19 cellular contexts compared by ENCODE assay signal in genomic region chr5:150434502-150434901, GRCh38. TPM values are rescaled to one million over a fixed set of nuclear protein-coding genes. Genes with fewer than 3 reads are reported as not detected.
A peak's percentile ranks its signal among the peaks of the same experiment; 100 is the strongest.
DNase-seq lines count a peak whose midpoint lies in the region; ATAC-seq and TF ChIP-seq lines count a peak whose summit lies in the region.
"Had no signal": no experiment of that assay in that cellular context is flagged by ENCODE, and none has a peak within 500 bp of the region (broad histone marks: within the 10 kb centered on the region; RNA-seq: fewer than 3 reads in every experiment).

No MANE protein-coding gene starts in this region.

- DNase-seq in SK-N-SH (no peak), astrocyte of the hippocampus (ENCODE audit: low read depth, low spot score) (peak; percentile 86), hepatocyte (ENCODE audit: low spot score) (peak; percentile 70), sigmoid colon (no peak), NCI-H187 (lab: John Stamatoyannopoulos, UW) (no peak), occipital lobe (lab: John Stamatoyannopoulos, UW) (no peak)
- DNase-seq in stimulated activated naive CD8-positive, alpha-beta T cell treated with anti-CD3 and anti-CD28 coated beads, Interleukin-15, amount 100 ng/mL, for 72 hours, result no peak
- DNase-seq: activated CD8-positive, alpha-beta memory T cell treated with anti-CD3 and anti-CD28 coated beads, Interleukin-2, amount 50 U/mL, for 48 hours; activated naive CD8-positive, alpha-beta T cell treated with anti-CD3 and anti-CD28 coated beads, Interleukin-2, amount 10 ng/mL, durations not matched to agents 7 days and 5 days; DMS53; glutamatergic neuron; left ventricle myocardium superior; NCI-H146; spleen had no signal

- H4K20me1 ChIP-seq in SK-N-SH (ENCODE audit: insufficient read depth) (no peaks in the 10 kb centered on the region), hepatocyte (ENCODE audit: insufficient read depth, poor library complexity, severe bottlenecking) (no peaks in the 10 kb centered on the region)

- H3K9me3 ChIP-seq in SK-N-SH (no peaks in the 10 kb centered on the region), hepatocyte (ENCODE audit: low read depth) (no peaks in the 10 kb centered on the region), sigmoid colon (no peaks in the 10 kb centered on the region)
- H3K9me3 ChIP-seq: A549, spleen, thyroid gland had no signal

- no peak overlapping the region for H3K4me2 ChIP-seq in SK-N-SH
- H3K4me2 ChIP-seq in hepatocyte, result no peak overlapping the region
- H3K4me2 ChIP-seq: A549 had no signal

- no peak for TF ChIP-seq RAD21 in SK-N-SH (IDR thresholded peaks at IDR 0.05; ENCODE audit: low read length)

- H3K4me3 ChIP-seq in SK-N-SH (ENCODE audit: low read depth in 2 of 2, low read length in 1 of 2) (no peak overlapping the region), hepatocyte (no peak overlapping the region), sigmoid colon (no peak overlapping the region)
- H3K4me3 ChIP-seq: A549, spleen, thyroid gland had no signal

- H3K4me1 Mint-ChIP-seq in stimulated activated naive CD8-positive, alpha-beta T cell treated with anti-CD3 and anti-CD28 coated beads, Interleukin-15, amount 100 ng/mL, for 72 hours, result peaks cover 15% of the 10 kb centered on the region

- TF ChIP-seq EP300 in SK-N-SH (IDR thresholded peaks at IDR 0.05; ENCODE audit: borderline replicate concordance in 1 of 2, low read depth in 1 of 2, low read length in 1 of 2), result no peak
- no peak for TF ChIP-seq EP300 in sigmoid colon (IDR thresholded peaks at IDR 0.05)

- H2AFZ ChIP-seq in SK-N-SH (ENCODE audit: low read depth), result no peak overlapping the region
- no peak overlapping the region for H2AFZ ChIP-seq in hepatocyte

- TF ChIP-seq CTCF in SK-N-SH (IDR thresholded peaks at IDR 0.05) (no peak), hepatocyte (IDR thresholded peaks at IDR 0.05; ENCODE audit: poor library complexity) (no peak), sigmoid colon (IDR thresholded peaks at IDR 0.05) (no peak)

- H3K9ac ChIP-seq in SK-N-SH, result no peak overlapping the region

- WGBS in SK-N-SH (ENCODE audit: low lambda C conversion rate), result 58% methylated on average over 5 of the region's 5 CpGs
- 37% methylated on average over 5 of the region's 5 CpGs for WGBS in hepatocyte (ENCODE audit: low lambda C conversion rate, missing lambda C conversion rate)
- 77 to 79% methylated on average over 5 of the region's 5 CpGs for WGBS in sigmoid colon, 2 donors

- no peaks in the 10 kb centered on the region for H3K27me3 Mint-ChIP-seq in stimulated activated naive CD8-positive, alpha-beta T cell treated with anti-CD3 and anti-CD28 coated beads, Interleukin-15, amount 100 ng/mL, for 72 hours

- H3K27me3 ChIP-seq in SK-N-SH (ENCODE audit: insufficient read depth) (no peaks in the 10 kb centered on the region), hepatocyte (no peaks in the 10 kb centered on the region), sigmoid colon (no peaks in the 10 kb centered on the region)
- H3K27me3 ChIP-seq: spleen, thyroid gland had no signal

- no peak overlapping the region for H3K27ac Mint-ChIP-seq in stimulated activated naive CD8-positive, alpha-beta T cell treated with anti-CD3 and anti-CD28 coated beads, Interleukin-15, amount 100 ng/mL, for 72 hours
- H3K27ac Mint-ChIP-seq: activated naive CD8-positive, alpha-beta T cell treated with anti-CD3 and anti-CD28 coated beads, Interleukin-2, amount 10 ng/mL, durations not matched to agents 7 days and 5 days; dendritic cell treated with granulocyte-macrophage colony-stimulating factor and Interleukin-4, amounts not matched to agents 40 ng/mL and 50 ng/mL, for 4 days had no signal

- POLR2A ChIA-PET in SK-N-SH (lab: Yijun Ruan, JAX), result no interaction called here

- H3K27ac ChIP-seq in SK-N-SH (ENCODE audit: low read depth in 2 of 2, low read length in 1 of 2), result no peak overlapping the region
- H3K27ac ChIP-seq in hepatocyte, result peak overlapping the region; percentile 68
- no peak overlapping the region for H3K27ac ChIP-seq in sigmoid colon
- H3K27ac ChIP-seq: A549, thyroid gland, VCaP had no signal

- no peaks in the 10 kb centered on the region for H3K9me3 Mint-ChIP-seq in stimulated activated naive CD8-positive, alpha-beta T cell treated with anti-CD3 and anti-CD28 coated beads, Interleukin-15, amount 100 ng/mL, for 72 hours
- H3K9me3 Mint-ChIP-seq: activated naive CD8-positive, alpha-beta T cell treated with anti-CD3 and anti-CD28 coated beads, Interleukin-2, amount 10 ng/mL, durations not matched to agents 7 days and 5 days had no signal

- intact Hi-C loops in sigmoid colon (cut with DNase I), result loop anchor here (10.0 kb wide), 1 partner anchor 220 kb away; no protein-coding TSS in a partner anchor

- CTCF ChIA-PET in SK-N-SH (lab: Yijun Ruan, JAX), result interaction anchor here (1.1 to 2.1 kb wide), 7 partner anchors 9 to 59 kb away, joined by 3 to 11 read pairs (median 3); no protein-coding TSS in a partner anchor

- ATAC-seq in SK-N-SH treated with all-trans-retinoic acid at 6 μM for 48 hours, result peak; percentile 30
- no peak for ATAC-seq in stimulated activated naive CD8-positive, alpha-beta T cell treated with anti-CD3 and anti-CD28 coated beads, Interleukin-15, amount 100 ng/mL, for 72 hours
- ATAC-seq: A549, left ventricle myocardium superior had no signal

- H3K36me3 ChIP-seq in SK-N-SH (replicated peaks in 1 of 2; ENCODE audit: control insufficient read depth in 1 of 2, insufficient read depth in 2 of 2, low read length in 1 of 2) (no peaks in the 10 kb centered on the region), hepatocyte (replicated peaks; ENCODE audit: insufficient read depth, low read depth) (no peaks in the 10 kb centered on the region), sigmoid colon (no peaks in the 10 kb centered on the region)
- H3K36me3 ChIP-seq: spleen, thyroid gland had no signal

- H3F3A ChIP-seq in SK-N-SH (replicated peaks; ENCODE audit: insufficient read depth), result peaks cover 8% of the 10 kb centered on the region

- no peaks in the 10 kb centered on the region for H3K9me2 ChIP-seq in SK-N-SH
- H3K9me2 ChIP-seq in hepatocyte (replicated peaks; ENCODE audit: insufficient read depth), result no peaks in the 10 kb centered on the region

- no peak for TF ChIP-seq POLR2A in sigmoid colon (IDR thresholded peaks at IDR 0.05)

- H3K4me1 ChIP-seq in SK-N-SH (ENCODE audit: control insufficient read depth in 1 of 2, insufficient read depth in 2 of 2, low read depth in 1 of 2, low read length in 1 of 2) (no peaks in the 10 kb centered on the region; a peak in 1 of 4 replicates), hepatocyte (ENCODE audit: insufficient read depth) (no peaks in the 10 kb centered on the region), sigmoid colon (peaks cover 0 to 7% (median 0%) of the 10 kb centered on the region in 4 donors)
- H3K4me1 ChIP-seq: A549, thyroid gland had no signal

- no peaks in the 10 kb centered on the region for H3K79me2 ChIP-seq in SK-N-SH (ENCODE audit: insufficient read depth)
- no peaks in the 10 kb centered on the region for H3K79me2 ChIP-seq in hepatocyte

- H3K4me3 Mint-ChIP-seq in stimulated activated naive CD8-positive, alpha-beta T cell treated with anti-CD3 and anti-CD28 coated beads, Interleukin-15, amount 100 ng/mL, for 72 hours, result no peak overlapping the region
- H3K4me3 Mint-ChIP-seq: activated naive CD8-positive, alpha-beta T cell treated with anti-CD3 and anti-CD28 coated beads, Interleukin-2, amount 10 ng/mL, durations not matched to agents 7 days and 5 days; dendritic cell treated with granulocyte-macrophage colony-stimulating factor and Interleukin-4, amounts not matched to agents 40 ng/mL and 50 ng/mL, for 4 days had no signal

TF ChIP-seq in SK-N-SH treated with all-trans-retinoic acid at 6 μM for 48 hours, 23 proteins besides CTCF, POLR2A, EP300 and RAD21 (continues in another document):
- TF ChIP-seq ZNF8 (CRISPR knock-in tag; IDR thresholded peaks at IDR 0.05) (no peak), SNAI2 (CRISPR knock-in tag; IDR thresholded peaks at IDR 0.05) (0 out of 2 replicates have a peak, but pooled peaks have one; percentile 17)

TF ChIP-seq in SK-N-SH, 30 proteins besides CTCF, POLR2A, EP300 and RAD21:
- TF ChIP-seq GATA2 (CRISPR knock-in tag; IDR thresholded peaks at IDR 0.05), result no peak

RNA-seq across cellular contexts. Expression of gene RPS14, which starts 15.0 kb away (rescaled TPM):
- polyA plus RNA-seq in SK-N-SH (2012; rRNA removed) (10,227 and 11,441 TPM in 2 replicates), hepatocyte (1,067 and 1,087 TPM in 2 replicates), sigmoid colon (1,000 to 10,000 TPM; 3,769 to 7,878 (median 4,593) TPM)
- 12,920 and 13,251 TPM in 2 replicates for polyA plus RNA-seq in SK-N-SH (2012; cell fraction: cytosol; rRNA removed)
- 1,878 and 2,730 TPM in 2 replicates for polyA plus RNA-seq in SK-N-SH (2012; cell fraction: nucleus; rRNA removed)
- total RNA-seq in hepatocyte (2,319 and 2,589 TPM in 2 replicates), sigmoid colon (1,000 to 10,000 TPM; 3,111 to 5,491 (median 5,342) TPM), occipital lobe (2,126 TPM)

RNA-seq across cellular contexts. Expression of gene CD74, which starts 21.8 kb away (rescaled TPM):
- polyA plus RNA-seq in SK-N-SH (2012; rRNA removed) (0.15 and 0.26 TPM in 2 replicates), hepatocyte (103 and 107 TPM in 2 replicates), sigmoid colon (1,000 to 10,000 TPM in 1 of 3 donors, 100 to 1,000 TPM in 2; 208 to 2,186 (median 596) TPM)
- polyA plus RNA-seq in SK-N-SH (2012; cell fraction: cytosol; rRNA removed), result 0.06 and 0.13 TPM in 2 replicates
- 0.08 and 0.23 TPM in 2 replicates for polyA plus RNA-seq in SK-N-SH (2012; cell fraction: nucleus; rRNA removed)
- total RNA-seq in hepatocyte (51.1 and 57.2 TPM in 2 replicates), sigmoid colon (100 to 1,000 TPM; 176 to 362 (median 199) TPM), occipital lobe (4.1 TPM)
- polyA plus RNA-seq: A549 had no signal

Comparison
In these comparisons a context has a peak if more than half of its experiments do, and no peak if none do; other contexts are left out.
1. DNase-seq: peak in astrocyte of the hippocampus (single experiment) and hepatocyte (single experiment); none in SK-N-SH (single experiment), sigmoid colon (single experiment), NCI-H187 (0 of 2), occipital lobe (single experiment) and stimulated activated naive CD8-positive, alpha-beta T cell treated with anti-CD3 and anti-CD28 coated beads, Interleukin-15, amount 100 ng/mL, for 72 hours (0 of 2).
2. RNA of gene CD74, which starts 21.8 kb away (total RNA-seq): 176 to 362 TPM in sigmoid colon and 51.1 to 57.2 TPM in hepatocyte; 4.1 TPM in occipital lobe (single experiment); every median in the first group is over 10 times any median in the second.